ENCODE assay signal across 10 cellular contexts in the genomic region with DNA sequence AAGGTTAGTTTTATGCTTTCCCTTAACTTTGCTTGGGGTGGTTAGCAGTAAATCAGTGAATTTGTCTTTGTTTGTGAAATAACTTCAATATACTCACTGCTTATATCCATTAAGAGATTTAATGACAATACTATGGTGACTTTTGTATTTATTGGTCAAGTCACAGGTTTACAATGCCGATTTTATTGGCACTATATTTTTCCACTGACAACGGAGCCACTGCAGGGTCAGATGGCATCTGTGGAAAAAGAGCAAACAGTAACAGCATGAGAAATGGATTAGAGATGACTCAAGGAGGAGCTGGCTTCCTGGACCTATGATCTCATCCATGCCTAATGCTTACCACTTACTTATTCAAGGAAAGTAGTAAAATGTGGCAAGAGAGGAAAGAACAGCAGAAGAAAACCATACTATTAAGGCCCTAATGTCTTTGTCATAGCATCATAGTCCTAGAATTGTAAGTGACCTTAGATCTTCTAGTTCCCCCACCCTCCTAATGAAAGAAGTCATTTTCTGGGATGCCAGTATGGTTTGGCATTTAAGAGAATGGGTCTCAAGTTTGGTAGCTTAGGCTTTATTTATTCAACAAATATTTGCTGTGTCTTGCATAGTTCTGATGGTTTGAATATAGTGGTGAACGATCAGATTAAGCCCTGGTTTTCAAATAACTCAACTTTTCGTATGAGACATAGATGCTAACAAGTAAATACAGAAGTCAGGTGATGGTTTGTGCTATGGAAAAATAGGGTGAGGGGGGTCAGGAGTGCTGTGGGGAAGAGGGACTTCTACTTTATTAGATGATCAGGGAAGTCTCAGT. TPM values are rescaled to one million over a fixed set of nuclear protein-coding genes. Genes with fewer than 3 reads are reported as not detected.
DNase-seq lines count a peak whose midpoint lies in the region; ATAC-seq, FAIRE-seq and TF ChIP-seq lines count a peak whose summit lies in the region.
"Had no signal": no experiment of that assay in that cellular context is flagged by ENCODE, and none has a peak within 500 bp of the region (broad histone marks: within the 10 kb centered on the region; RNA-seq: fewer than 3 reads in every experiment).

No MANE protein-coding gene starts in this region.

- TF ChIP-seq POLR2A in right lobe of liver (IDR thresholded peaks at IDR 0.05) (no peak), HepG2 (IDR thresholded peaks at IDR 0.05; ENCODE audit: insufficient read depth in 1 of 2, low read depth in 2 of 2, low read length in 2 of 2) (no peak)

- H3K27ac Mint-ChIP-seq in endodermal cell: no peak overlapping the region
- H3K27ac Mint-ChIP-seq in activated naive CD4-positive, alpha-beta T cell treated with anti-CD3 and anti-CD28 coated beads, Interleukin-2, amount 10 ng/mL, durations not matched to agents 7 days and 5 days: no peak overlapping the region
- H3K27ac Mint-ChIP-seq: CD4-positive, alpha-beta memory T cell had no signal

- intact Hi-C loops in right lobe of liver (cut with DNase I) (no loop called here), HepG2 (cut with micrococcal nuclease; ENCODE audit: unreplicated experiment) (no loop called here), OCI-LY7 (cut with micrococcal nuclease; ENCODE audit: unreplicated experiment) (no loop called here)

- 37% methylated on average over 4 of the region's 4 CpGs for WGBS in right lobe of liver (ENCODE audit: insufficient coverage, low coverage, low lambda C conversion rate, missing lambda C conversion rate)
- 61% methylated on average over 4 of the region's 4 CpGs for WGBS in HepG2 (ENCODE audit: low lambda C conversion rate)
- 84 to 100% methylated on average over 1 to 4 of the region's 4 CpGs for WGBS in endodermal cell (ENCODE audit: insufficient coverage in 1 of 2, insufficient read length in 1 of 2), 2 experiments

- ATAC-seq in right lobe of liver: peak in 3 of 4 donors; percentile 15 to 66 (median 55)
- no peak for ATAC-seq in HepG2

- H3K27me3 Mint-ChIP-seq in endodermal cell (ENCODE audit: insufficient read depth): no peaks in the 10 kb centered on the region
- H3K27me3 Mint-ChIP-seq in activated naive CD4-positive, alpha-beta T cell treated with anti-CD3 and anti-CD28 coated beads, Interleukin-2, amount 10 ng/mL, durations not matched to agents 7 days and 5 days: no peaks in the 10 kb centered on the region

- H3K4me2 ChIP-seq in HepG2 (ENCODE audit: low read depth, low read length) (no peak overlapping the region), OCI-LY7 (ENCODE audit: low read length) (no peak overlapping the region)

- no peak for DNase-seq in right lobe of liver
- DNase-seq in HepG2 (ENCODE audit: low spot score): no peak
- peak; percentile 89 for DNase-seq in adipocyte (ENCODE audit: low read depth)
- peak; percentile 98 for DNase-seq in iris pigment epithelial cell (ENCODE audit: low read depth)
- DNase-seq in KBM-7: no peak
- no peak for DNase-seq in OCI-LY7 (ENCODE audit: low spot score)
- DNase-seq in endodermal cell: no peak
- no peak for DNase-seq in activated naive CD4-positive, alpha-beta T cell treated with anti-CD3 and anti-CD28 coated beads, Interleukin-2, amount 10 ng/mL, durations not matched to agents 7 days and 5 days
- DNase-seq: CD4-positive, alpha-beta memory T cell; KG1 had no signal

- H3K27ac ChIP-seq in right lobe of liver (no peak overlapping the region), HepG2 (ENCODE audit: extremely low read length, insufficient read depth, low read length) (no peak overlapping the region), OCI-LY7 (ENCODE audit: low read depth, low read length, poor library complexity, severe bottlenecking) (no peak overlapping the region), endodermal cell (ENCODE audit: low read depth, low read length) (no peak overlapping the region)

- no peaks in the 10 kb centered on the region for H3K9me3 Mint-ChIP-seq in endodermal cell
- no peaks in the 10 kb centered on the region for H3K9me3 Mint-ChIP-seq in activated naive CD4-positive, alpha-beta T cell treated with anti-CD3 and anti-CD28 coated beads, Interleukin-2, amount 10 ng/mL, durations not matched to agents 7 days and 5 days
- H3K9me3 Mint-ChIP-seq: CD4-positive, alpha-beta memory T cell had no signal

- H3K79me2 ChIP-seq in HepG2 (ENCODE audit: insufficient read depth, low read length): no peaks in the 10 kb centered on the region
- peaks cover 94% of the 10 kb centered on the region for H3K79me2 ChIP-seq in OCI-LY7 (ENCODE audit: insufficient read depth, low read depth, low read length)

- H3K4me3 ChIP-seq in right lobe of liver (no peak overlapping the region), HepG2 (replicated peaks in 1 of 3; ENCODE audit: insufficient read depth in 1 of 3, low read depth in 2 of 3, low read length in 3 of 3) (no peak overlapping the region), adipocyte (ENCODE audit: low read length) (no peak overlapping the region), OCI-LY7 (ENCODE audit: low read depth, low read length, poor library complexity, severe bottlenecking) (no peak overlapping the region), endodermal cell (ENCODE audit: low read length) (no peak overlapping the region)

- H3K9me2 ChIP-seq in OCI-LY7 (ENCODE audit: insufficient read depth, low read length): no peaks in the 10 kb centered on the region

- in situ Hi-C loops in HepG2 (cut with HindIII; ENCODE audit: extremely low pct_ligation_motif_present, low pct_unique_long_range_greater_than_20kb) (no loop called here), KBM-7 (cut with MboI; ENCODE audit: low pct_unique_long_range_greater_than_20kb, low sequenced_read_pairs) (no loop called here)

- TF ChIP-seq EP300 in HepG2 (IDR thresholded peaks at IDR 0.05; ENCODE audit: low read depth in 2 of 2, low read length in 2 of 2) (no peak), HepG2 (CRISPR knock-in tag; IDR thresholded peaks at IDR 0.05; ENCODE audit: borderline replicate concordance) (no peak)

- H3K36me3 Mint-ChIP-seq in endodermal cell (ENCODE audit: low read depth): no peaks in the 10 kb centered on the region
- H3K36me3 Mint-ChIP-seq in activated naive CD4-positive, alpha-beta T cell treated with anti-CD3 and anti-CD28 coated beads, Interleukin-2, amount 10 ng/mL, durations not matched to agents 7 days and 5 days: no peaks in the 10 kb centered on the region

- TF ChIP-seq CTCF in right lobe of liver (IDR thresholded peaks at IDR 0.05): no peak
- TF ChIP-seq CTCF in HepG2 (CRISPR knock-in tag; IDR thresholded peaks at IDR 0.05): no peak
- no peak for TF ChIP-seq CTCF in OCI-LY7 (conservative IDR thresholded peaks at IDR 0.05; ENCODE audit: low read length)
- no peak for TF ChIP-seq CTCF in endodermal cell (conservative IDR thresholded peaks at IDR 0.05)

- H2AFZ ChIP-seq in HepG2 (ENCODE audit: low read length) (no peak overlapping the region), OCI-LY7 (ENCODE audit: low read length) (no peak overlapping the region)

- H3K4me3 Mint-ChIP-seq in endodermal cell: no peak overlapping the region
- no peak overlapping the region for H3K4me3 Mint-ChIP-seq in activated naive CD4-positive, alpha-beta T cell treated with anti-CD3 and anti-CD28 coated beads, Interleukin-2, amount 10 ng/mL, durations not matched to agents 7 days and 5 days
- H3K4me3 Mint-ChIP-seq: CD4-positive, alpha-beta memory T cell had no signal

- no peaks in the 10 kb centered on the region for H3K9me3 ChIP-seq in right lobe of liver
- H3K9me3 ChIP-seq in HepG2 (ENCODE audit: low read length): no peaks in the 10 kb centered on the region
- H3K9me3 ChIP-seq in adipocyte (ENCODE audit: control insufficient read depth, low read length): no peaks in the 10 kb centered on the region
- no peaks in the 10 kb centered on the region for H3K9me3 ChIP-seq in OCI-LY7 (ENCODE audit: low read length)
- H3K9me3 ChIP-seq in endodermal cell (ENCODE audit: control insufficient read depth, low read length): no peaks in the 10 kb centered on the region

- H3K27me3 ChIP-seq in right lobe of liver: no peaks in the 10 kb centered on the region
- H3K27me3 ChIP-seq in HepG2 (ENCODE audit: control insufficient read depth in 1 of 2, insufficient read depth in 2 of 2, low read length in 2 of 2): no peaks in the 10 kb centered on the region
- no peaks in the 10 kb centered on the region for H3K27me3 ChIP-seq in adipocyte (replicated peaks; ENCODE audit: control insufficient read depth, insufficient read depth, low read length)
- H3K27me3 ChIP-seq in endodermal cell (ENCODE audit: control insufficient read depth, insufficient read depth, low read length, poor library complexity, severe bottlenecking): no peaks in the 10 kb centered on the region

- no TSS peak for BruUV-seq in HepG2 (replicated peaks; lab: Mats Ljungman, UMichigan)
- no TSS peak for BruUV-seq in OCI-LY7 (replicated peaks; lab: Mats Ljungman, UMichigan)

- H3K4me1 Mint-ChIP-seq in endodermal cell: peaks cover 11% of the 10 kb centered on the region
- peaks cover 6% of the 10 kb centered on the region for H3K4me1 Mint-ChIP-seq in activated naive CD4-positive, alpha-beta T cell treated with anti-CD3 and anti-CD28 coated beads, Interleukin-2, amount 10 ng/mL, durations not matched to agents 7 days and 5 days

- POLR2A ChIA-PET in HepG2 (lab: Yijun Ruan, JAX): interaction anchor here (1.4 kb wide), 1 partner anchor 18 kb away, joined by 3 read pairs; the partner anchor contains the start of gene RNF144B
- POLR2A ChIA-PET in OCI-LY7 (lab: Charles Lee): interaction anchor here (0.6 to 1.6 kb wide), 3 partner anchors 9 to 153 kb away, joined by 3 to 4 read pairs (median 4); no protein-coding TSS in a partner anchor

- H3K36me3 ChIP-seq in right lobe of liver (peaks cover 0 to under 1% (median 0%) of the 10 kb centered on the region in 4 donors), HepG2 (replicated peaks in 1 of 2; ENCODE audit: control insufficient read depth in 1 of 2, insufficient read depth in 2 of 2, low read length in 2 of 2) (no peaks in the 10 kb centered on the region; a peak in 1 of 5 replicates), adipocyte (ENCODE audit: control insufficient read depth, insufficient read depth, low read length, severe bottlenecking) (peaks cover 40% of the 10 kb centered on the region), OCI-LY7 (ENCODE audit: insufficient read depth, low read length) (peaks cover 92% of the 10 kb centered on the region), endodermal cell (ENCODE audit: control insufficient read depth, insufficient read depth, low read length) (no peaks in the 10 kb centered on the region)

- no peak for FAIRE-seq in HepG2 (lab: Jason Lieb, UNC)

- H3K9ac ChIP-seq in HepG2 (ENCODE audit: insufficient read depth, low read depth, low read length) (no peak overlapping the region), adipocyte (ENCODE audit: low read length) (no peak overlapping the region), endodermal cell (ENCODE audit: extremely low read depth, low read length, poor library complexity, severe bottlenecking) (no peak overlapping the region)

- H4K20me1 ChIP-seq in HepG2 (ENCODE audit: insufficient read depth, low read length): no peaks in the 10 kb centered on the region
- peaks cover 19% of the 10 kb centered on the region; the same call in 1 of the 2 replicates for H4K20me1 ChIP-seq in OCI-LY7 (ENCODE audit: insufficient read depth, low read length)

- H3K4me1 ChIP-seq in right lobe of liver (peaks cover 0 to 14% (median 3%) of the 10 kb centered on the region in 4 donors), HepG2 (ENCODE audit: insufficient read depth, low read length) (peaks cover 8% of the 10 kb centered on the region; the same call in 1 of the 2 replicates), adipocyte (ENCODE audit: control insufficient read depth, insufficient read depth, low read length) (peaks cover 29% of the 10 kb centered on the region), OCI-LY7 (ENCODE audit: insufficient read depth, low read length, poor library complexity, severe bottlenecking) (peaks cover 31% of the 10 kb centered on the region), endodermal cell (ENCODE audit: control insufficient read depth, insufficient read depth, low read length) (no peaks in the 10 kb centered on the region)

- TF ChIP-seq RAD21 in HepG2 (CRISPR knock-in tag; IDR thresholded peaks at IDR 0.05): no peak

- CTCF ChIA-PET in HepG2 (lab: Yijun Ruan, JAX; ENCODE audit: low intra/inter-chr PET ratio, low total read pairs) (no interaction called here), OCI-LY7 (lab: Charles Lee; ENCODE audit: unreplicated experiment) (no interaction called here)
- CTCF ChIA-PET in activated naive CD4-positive, alpha-beta T cell treated with anti-CD3 and anti-CD28 coated beads, Interleukin-2, amount 10 ng/mL, durations not matched to agents 7 days and 5 days (lab: Charles Lee): no interaction called here

RNA-seq across cellular contexts. Expression of gene RNF144B, which starts 18.5 kb away (rescaled TPM):
- total RNA-seq in right lobe of liver: 10 to 100 TPM in 3 of 6 experiments, 1 to 10 TPM in 3; 7.6 to 19.1 (median 10.2) TPM
- 4.3 and 5.3 TPM in 2 replicates for total RNA-seq in HepG2 (2016; rRNA removed; fragmentation: Illumina TruSeq; extraction: Trizol)
- 0.35 and 0.81 TPM in 2 replicates for total RNA-seq in HepG2 (2016; cell fraction: cytosol; rRNA removed; fragmentation: Illumina TruSeq; extraction: Trizol; ENCODE audit: low read depth)
- total RNA-seq in HepG2 (2016; cell fraction: insoluble cytoplasmic fraction; rRNA removed; fragmentation: Illumina TruSeq; extraction: Trizol): 3.7 and 6.0 TPM in 2 replicates
- 1.9 and 2.1 TPM in 2 replicates for total RNA-seq in HepG2 (2016; cell fraction: membrane; rRNA removed; fragmentation: Illumina TruSeq; extraction: Trizol)
- 2.6 and 3.2 TPM in 2 replicates for total RNA-seq in HepG2 (2016; cell fraction: nucleus; rRNA removed; fragmentation: Illumina TruSeq; extraction: Trizol)
- polyA plus RNA-seq in HepG2 (2011; rRNA removed): 1.2 and 1.8 TPM in 2 replicates
- 0.90 and 1.1 TPM in 2 replicates for polyA plus RNA-seq in HepG2 (2011; cell fraction: cytosol; rRNA removed)
- 0.80 and 1.1 TPM in 2 replicates for polyA plus RNA-seq in HepG2 (2011; cell fraction: nucleus; rRNA removed)
- polyA plus RNA-seq in HepG2 (2012): 0.76 and 1.7 TPM in 2 replicates
- 0.14 and 0.21 TPM in 2 replicates for polyA plus RNA-seq in HepG2 (2016; cell fraction: cytosol; fragmentation: Illumina TruSeq; extraction: Trizol; ENCODE audit: low read depth)
- polyA plus RNA-seq in HepG2 (2016; cell fraction: insoluble cytoplasmic fraction; fragmentation: Illumina TruSeq; extraction: Trizol; ENCODE audit: low read depth): 3.6 and 3.8 TPM in 2 replicates
- 0.64 TPM in 2 replicates for polyA plus RNA-seq in HepG2 (2016; cell fraction: membrane; fragmentation: Illumina TruSeq; extraction: Trizol; ENCODE audit: low read depth)
- 2.2 and 2.6 TPM in 2 replicates for polyA plus RNA-seq in HepG2 (2016; cell fraction: nucleus; fragmentation: Illumina TruSeq; extraction: Trizol; ENCODE audit: insufficient read depth, low read depth)
- polyA minus RNA-seq in HepG2 (2011; rRNA and poly(A)+ RNA removed; ENCODE audit: low replicate concordance): 4.0 and 5.3 TPM in 2 replicates
- 2.8 and 3.2 TPM in 2 replicates for polyA minus RNA-seq in HepG2 (2011; cell fraction: cytosol; rRNA and poly(A)+ RNA removed)
- polyA minus RNA-seq in HepG2 (2011; cell fraction: nucleus; rRNA and poly(A)+ RNA removed): 2.1 and 3.5 TPM in 2 replicates
- 83.4 and 87.9 TPM in 2 replicates for total RNA-seq in OCI-LY7 (2014; rRNA removed; shearing (Covaris generic))
- total RNA-seq in OCI-LY7 (2022): 151 and 154 TPM in 2 replicates
- total RNA-seq in endodermal cell: 1 to 10 TPM; 1.4 to 1.5 TPM
- 0.53 TPM for polyA plus RNA-seq in endodermal cell (2013, experiment 1 of 2)
- 0.75 TPM for polyA plus RNA-seq in endodermal cell (2013, experiment 2 of 2)

Comparison
In these comparisons a context has a peak if more than half of its experiments do, and no peak if none do; other contexts are left out.
1. DNase-seq: peak in adipocyte (single experiment) and iris pigment epithelial cell (single experiment); none in right lobe of liver (0 of 3), HepG2 (single experiment), KBM-7 (single experiment), OCI-LY7 (single experiment), endodermal cell (single experiment) and activated naive CD4-positive, alpha-beta T cell treated with anti-CD3 and anti-CD28 coated beads, Interleukin-2, amount 10 ng/mL, durations not matched to agents 7 days and 5 days (single experiment).
2. RNA of gene RNF144B, which starts 18.5 kb away (total RNA-seq): 83.4 to 154 TPM in OCI-LY7; 7.6 to 19.1 TPM in right lobe of liver, 0.35 to 6.0 TPM in HepG2 and 1.4 to 1.5 TPM in endodermal cell; every median in the first group is over 4 times any median in the second.